In genomic region chr6:32971245-32971580, GRCh38 we compare ENCODE assay signal across 8 cellular contexts. TPM values are rescaled to one million over a fixed set of nuclear protein-coding genes. Genes with fewer than 3 reads are reported as not detected.
DNase-seq lines count a peak whose midpoint lies in the region; ATAC-seq, FAIRE-seq and TF ChIP-seq lines count a peak whose summit lies in the region.

No MANE protein-coding gene starts in this region.

- H3K27me3 ChIP-seq in Caco-2 (replicated peaks; ENCODE audit: control insufficient read depth, insufficient read depth, low read length) (no peaks in the 10 kb centered on the region), PC-9 (ENCODE audit: insufficient read depth, low read depth) (no peaks in the 10 kb centered on the region), osteoblast (ENCODE audit: insufficient read depth, low read length) (no peaks in the 10 kb centered on the region)

- ATAC-seq in HG02884 (IDR thresholded peaks at IDR 0.05; ENCODE audit: unreplicated experiment) = no peak
- ATAC-seq in GM18502 (IDR thresholded peaks at IDR 0.05; ENCODE audit: poor library complexity, unreplicated experiment) = no peak

- no peaks in the 10 kb centered on the region for H3K9me2 ChIP-seq in PC-9 (ENCODE audit: insufficient read depth)

- H3K36me3 ChIP-seq in Caco-2 (ENCODE audit: control insufficient read depth, insufficient read depth, low read length) = peaks cover 12% of the 10 kb centered on the region
- H3K36me3 ChIP-seq in PC-9 (ENCODE audit: low read depth) = peaks cover 40% of the 10 kb centered on the region
- H3K36me3 ChIP-seq in osteoblast (ENCODE audit: insufficient read depth, low read length) = peaks cover 40% of the 10 kb centered on the region

- POLR2A ChIA-PET in Caco-2 (lab: Charles Lee) = interaction anchor here (0.5 to 3.4 kb wide), 39 partner anchors 8 to 1232 kb away, joined by 3 to 61 read pairs (median 5); partner anchors contain the start of genes ATF6B, FKBPL, HLA-DMA and HLA-DOB
- POLR2A ChIA-PET in PC-9 (lab: Charles Lee; ENCODE audit: unreplicated experiment) = interaction anchor here (0.5 to 2.3 kb wide), 13 partner anchors 10 to 1430 kb away, joined by 3 to 37 read pairs (median 4); partner anchors contain the start of genes FKBPL, HLA-DMA, PFDN6 and TAP1

- H3K4me3 Mint-ChIP-seq in Caco-2 (ENCODE audit: unreplicated experiment) (peak overlapping the region; percentile 85), endothelial cell (ENCODE audit: unreplicated experiment) (peak overlapping the region; percentile 100)

- BruUV-seq in Caco-2 (replicated peaks; lab: Mats Ljungman, UMichigan) = no TSS peak
- TSS peak; percentile 60 for BruUV-seq in PC-9 (replicated peaks; lab: Mats Ljungman, UMichigan)

- CTCF ChIA-PET in Caco-2 (lab: Charles Lee) (interaction anchor here (0.6 to 2.9 kb wide), 12 partner anchors 9 to 794 kb away, joined by 3 to 46 read pairs (median 6); partner anchors contain the start of genes HLA-DMA, PSMB9, TAP1 and TAP2), PC-9 (lab: Charles Lee) (interaction anchor here (0.9 to 2.3 kb wide), 5 partner anchors 13 to 151 kb away, joined by 3 to 16 read pairs (median 5); partner anchors contain the start of genes HLA-DMA and TAP2)

- H3K36me3 Mint-ChIP-seq in Caco-2 (ENCODE audit: insufficient read depth, unreplicated experiment) (peaks cover 88% of the 10 kb centered on the region), endothelial cell (ENCODE audit: low read depth, unreplicated experiment) (peaks cover 51% of the 10 kb centered on the region)

- FAIRE-seq in D721Med (lab: Jason Lieb, UNC) = no peak

- H3K27me3 Mint-ChIP-seq in Caco-2 (ENCODE audit: insufficient read depth, unreplicated experiment) (no peaks in the 10 kb centered on the region), endothelial cell (ENCODE audit: unreplicated experiment) (peaks cover 16% of the 10 kb centered on the region)

- peaks cover 70% of the 10 kb centered on the region for H3K79me2 ChIP-seq in PC-9 (ENCODE audit: low read depth)
- peaks cover 61% of the 10 kb centered on the region for H3K79me2 ChIP-seq in osteoblast (ENCODE audit: insufficient read depth, low read length)

- TF ChIP-seq CTCF in Caco-2 (IDR thresholded peaks at IDR 0.05; ENCODE audit: insufficient read depth in 1 of 2, low read depth in 1 of 2, low read length in 1 of 2, severe bottlenecking in 1 of 2, unreplicated experiment in 1 of 2) (no peak), PC-9 (conservative IDR thresholded peaks at IDR 0.05) (no peak), endothelial cell (IDR thresholded peaks at IDR 0.05; ENCODE audit: unreplicated experiment) (no peak), osteoblast (IDR thresholded peaks at IDR 0.05; ENCODE audit: extremely low read depth, low read depth, low read length) (no peak), D721Med (IDR thresholded peaks at IDR 0.05; ENCODE audit: insufficient read depth, missing control alignments) (no peak)

- H2AFZ ChIP-seq in PC-9 = no peak overlapping the region
- H2AFZ ChIP-seq in osteoblast (ENCODE audit: low read length) = no peak overlapping the region

- H3K27ac ChIP-seq in PC-9 (peak overlapping the region; percentile 99), osteoblast (ENCODE audit: low read depth, low read length) (peak overlapping the region; percentile 100)

- H3K27ac Mint-ChIP-seq in Caco-2 (ENCODE audit: unreplicated experiment) (peak overlapping the region; percentile 100), endothelial cell (ENCODE audit: unreplicated experiment) (peak overlapping the region; percentile 100)

- H3K9me3 ChIP-seq in Caco-2 (no peaks in the 10 kb centered on the region), PC-9 (ENCODE audit: insufficient read depth, low read depth) (no peaks in the 10 kb centered on the region), osteoblast (ENCODE audit: low read depth, low read length) (no peaks in the 10 kb centered on the region)

- H4K20me1 ChIP-seq in PC-9 (ENCODE audit: insufficient read depth) (peaks cover 40% of the 10 kb centered on the region), osteoblast (ENCODE audit: insufficient read depth, low read length) (peaks cover 42% of the 10 kb centered on the region)

- H3K4me1 Mint-ChIP-seq in Caco-2 (ENCODE audit: low read depth, unreplicated experiment) (peaks cover 25% of the 10 kb centered on the region), endothelial cell (ENCODE audit: unreplicated experiment) (peaks cover 56% of the 10 kb centered on the region)

- H3K9me3 Mint-ChIP-seq in Caco-2 (ENCODE audit: unreplicated experiment) = no peaks in the 10 kb centered on the region
- H3K9me3 Mint-ChIP-seq in endothelial cell (ENCODE audit: unreplicated experiment) = no peaks in the 10 kb centered on the region

- intact Hi-C loops in Caco-2 (cut with micrococcal nuclease; ENCODE audit: unreplicated experiment) = loop anchor here (2.0 kb wide), 1 partner anchor 230 kb away; the partner anchor contains the start of genes RXRB and SLC39A7
- intact Hi-C loops in PC-9 (cut with micrococcal nuclease; ENCODE audit: unreplicated experiment) = loop anchor here (2.0 to 10.0 kb wide), 3 partner anchors 126 to 1146 kb away; partner anchors contain the start of genes GPSM3, HSPA1B, PBX2 and PSMB8

- H3F3A ChIP-seq in PC-9 (ENCODE audit: insufficient read depth, low read depth) = peaks cover 79% of the 10 kb centered on the region

- H3K4me3 ChIP-seq in Caco-2 (ENCODE audit: low read depth, low read length) (peak overlapping the region; percentile 89), PC-9 (peak overlapping the region; percentile 100), osteoblast (ENCODE audit: insufficient read depth, low read length) (peak overlapping the region; percentile 95)

- H3K4me2 ChIP-seq in PC-9 (peak overlapping the region; percentile 99), osteoblast (ENCODE audit: insufficient read depth, low read length) (peak overlapping the region; percentile 99)

- DNase-seq in Caco-2 (no peak), PC-9 (no peak), endothelial cell (ENCODE audit: low spot score) (no peak), osteoblast (ENCODE audit: insufficient read length, low spot score, missing footprints) (no peak), D721Med (ENCODE audit: insufficient read length, low spot score) (no peak), NCI-H82 treated with DMSO at 0.1 percent for 48 hours (lab: John Stamatoyannopoulos, UW; ENCODE audit: unreplicated experiment) (no peak)

- H3K4me1 ChIP-seq in Caco-2 (peaks cover 21% of the 10 kb centered on the region), PC-9 (replicated peaks; ENCODE audit: insufficient read depth) (peaks cover 27% of the 10 kb centered on the region), osteoblast (ENCODE audit: insufficient read depth, low read length) (peaks cover 42% of the 10 kb centered on the region)

RNA-seq across cellular contexts. Expression of gene BRD2, which starts 2.8 kb away (rescaled TPM):
- total RNA-seq in Caco-2 (2022) = 199 and 200 TPM in 2 replicates
- 130 and 157 TPM in 2 replicates for total RNA-seq in PC-9 (2021)
- total RNA-seq in endothelial cell (ENCODE audit: unreplicated experiment) = 186 TPM
- 116 and 119 TPM in 2 replicates for total RNA-seq in osteoblast

RNA-seq across cellular contexts. Expression of gene HLA-DMA, which starts 18.3 kb away (rescaled TPM):
- total RNA-seq in Caco-2 (2022) (1.6 and 2.1 TPM in 2 replicates), PC-9 (2021) (18.3 and 22.1 TPM in 2 replicates), endothelial cell (ENCODE audit: unreplicated experiment) (13.0 TPM), osteoblast (9.0 and 20.0 TPM in 2 replicates)

RNA-seq across cellular contexts. Expression of gene HLA-DMB, which starts 30.4 kb away (rescaled TPM):
- total RNA-seq in Caco-2 (2022) = not detected in 2 replicates
- 0.73 and 1.1 TPM in 2 replicates for total RNA-seq in PC-9 (2021)
- 1.3 TPM for total RNA-seq in endothelial cell (ENCODE audit: unreplicated experiment)
- 2.2 and 8.3 TPM in 2 replicates for total RNA-seq in osteoblast

RNA-seq across cellular contexts. Expression of gene HLA-DOA, which starts 38.2 kb away (rescaled TPM):
- total RNA-seq in Caco-2 (2022) (not detected in 2 replicates), PC-9 (2021) (not detected in 2 replicates), endothelial cell (ENCODE audit: unreplicated experiment) (7.3 TPM), osteoblast (under 0.01 and 2.4 TPM in 2 replicates)
